ENCODE assay signal across 1 cellular context in the genomic region with DNA sequence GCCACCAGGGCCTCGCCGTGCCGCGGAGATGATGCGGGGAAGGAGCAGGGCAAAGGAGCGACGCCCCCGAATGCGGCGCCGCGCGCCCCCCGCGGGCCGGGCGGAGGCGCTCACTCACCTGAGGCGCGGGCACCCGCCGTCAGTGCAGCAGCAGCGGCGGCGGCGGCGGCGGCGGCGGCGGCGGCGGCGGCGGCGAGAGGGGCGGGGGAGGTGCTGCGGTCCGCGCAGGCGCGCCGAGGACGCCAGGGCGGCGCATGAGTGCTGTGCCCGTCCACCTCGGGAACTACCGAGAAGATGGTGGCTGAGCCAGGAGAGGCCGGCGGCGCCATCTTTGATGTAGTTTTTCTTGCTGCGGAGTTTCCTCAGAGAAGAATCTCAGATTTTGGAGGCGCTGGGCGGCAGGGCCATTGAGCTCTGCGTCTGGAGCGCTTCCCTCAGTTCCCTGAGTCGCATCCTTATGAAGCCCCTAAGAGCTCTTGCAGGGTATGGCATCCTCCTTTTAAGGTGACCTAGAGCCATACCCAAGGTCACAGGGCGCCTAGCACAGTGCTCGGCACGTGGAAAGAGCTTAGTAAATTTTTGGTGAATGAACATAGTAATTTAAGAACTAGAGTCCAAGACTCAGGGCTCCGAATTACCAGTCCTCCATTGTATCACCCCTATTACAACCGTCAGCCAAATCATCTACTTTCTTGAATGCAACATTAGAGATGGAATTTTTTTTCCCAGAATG.
TF ChIP-seq lines count a peak whose summit lies in the region.

NDRG3 (minus strand) TSS at position 164 of the 733 bp plus-strand sequence. CDS start 24,355 bp downstream, outside the sequence.

TF ChIP-seq in HEK293, 187 proteins besides CTCF, POLR2A, EP300 and RAD21 (continued from another document and continues in another):
- TF ChIP-seq, protein P1, sequence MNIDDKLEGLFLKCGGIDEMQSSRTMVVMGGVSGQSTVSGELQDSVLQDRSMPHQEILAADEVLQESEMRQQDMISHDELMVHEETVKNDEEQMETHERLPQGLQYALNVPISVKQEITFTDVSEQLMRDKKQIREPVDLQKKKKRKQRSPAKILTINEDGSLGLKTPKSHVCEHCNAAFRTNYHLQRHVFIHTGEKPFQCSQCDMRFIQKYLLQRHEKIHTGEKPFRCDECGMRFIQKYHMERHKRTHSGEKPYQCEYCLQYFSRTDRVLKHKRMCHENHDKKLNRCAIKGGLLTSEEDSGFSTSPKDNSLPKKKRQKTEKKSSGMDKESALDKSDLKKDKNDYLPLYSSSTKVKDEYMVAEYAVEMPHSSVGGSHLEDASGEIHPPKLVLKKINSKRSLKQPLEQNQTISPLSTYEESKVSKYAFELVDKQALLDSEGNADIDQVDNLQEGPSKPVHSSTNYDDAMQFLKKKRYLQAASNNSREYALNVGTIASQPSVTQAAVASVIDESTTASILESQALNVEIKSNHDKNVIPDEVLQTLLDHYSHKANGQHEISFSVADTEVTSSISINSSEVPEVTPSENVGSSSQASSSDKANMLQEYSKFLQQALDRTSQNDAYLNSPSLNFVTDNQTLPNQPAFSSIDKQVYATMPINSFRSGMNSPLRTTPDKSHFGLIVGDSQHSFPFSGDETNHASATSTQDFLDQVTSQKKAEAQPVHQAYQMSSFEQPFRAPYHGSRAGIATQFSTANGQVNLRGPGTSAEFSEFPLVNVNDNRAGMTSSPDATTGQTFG (tag by site-specific recombination; IDR thresholded peaks at IDR 0.05; ENCODE audit: borderline replicate concordance) = no peak
- no peak for TF ChIP-seq PRDM6 (tag by site-specific recombination; IDR thresholded peaks at IDR 0.05)
- no peak for TF ChIP-seq ZNF626 (tag by site-specific recombination; IDR thresholded peaks at IDR 0.05)
- no peak for TF ChIP-seq ZNF19 (tag by site-specific recombination; IDR thresholded peaks at IDR 0.05; ENCODE audit: low read depth)
- no peak for TF ChIP-seq ZNF221 (tag by site-specific recombination; IDR thresholded peaks at IDR 0.05; ENCODE audit: borderline replicate concordance)
- 0 out of 2 replicates have a peak, but pooled peaks have one; percentile 13 for TF ChIP-seq ZNF518A (tag by site-specific recombination; conservative IDR thresholded peaks at IDR 0.05; ENCODE audit: low read depth)
- no peak for TF ChIP-seq ZNF341 (tag by site-specific recombination; IDR thresholded peaks at IDR 0.05; ENCODE audit: low read depth)
- TF ChIP-seq ZIC2 (tag by site-specific recombination; IDR thresholded peaks at IDR 0.05) = no peak
- no peak for TF ChIP-seq ZNF211 (tag by site-specific recombination; IDR thresholded peaks at IDR 0.05; ENCODE audit: low read depth)
- peak; percentile 86 for TF ChIP-seq YY2 (tag by site-specific recombination; IDR thresholded peaks at IDR 0.05)
- no peak for TF ChIP-seq ZNF660 (tag by site-specific recombination; IDR thresholded peaks at IDR 0.05)
- no peak for TF ChIP-seq ZNF707 (tag by site-specific recombination; IDR thresholded peaks at IDR 0.05)
- TF ChIP-seq ZEB2 (tag by site-specific recombination; IDR thresholded peaks at IDR 0.05) = no peak
- TF ChIP-seq ZNF398 (tag by site-specific recombination; IDR thresholded peaks at IDR 0.05) = no peak
- TF ChIP-seq REPIN1 (tag by site-specific recombination; IDR thresholded peaks at IDR 0.05; ENCODE audit: low read depth) = no peak
- TF ChIP-seq SCRT2 (tag by site-specific recombination; IDR thresholded peaks at IDR 0.05) = no peak
- TF ChIP-seq ZNF76 (tag by site-specific recombination; IDR thresholded peaks at IDR 0.05; ENCODE audit: borderline replicate concordance, low read depth) = no peak
- no peak for TF ChIP-seq ZNF146 (tag by site-specific recombination; IDR thresholded peaks at IDR 0.05)
- 0 out of 2 replicates have a peak, but pooled peaks have one; percentile 28 for TF ChIP-seq ZBTB17 (tag by site-specific recombination; IDR thresholded peaks at IDR 0.05)
- no peak for TF ChIP-seq IKZF3 (tag by site-specific recombination; IDR thresholded peaks at IDR 0.05)
- TF ChIP-seq ZSCAN30 (tag by site-specific recombination; IDR thresholded peaks at IDR 0.05) = no peak
- TF ChIP-seq KLF10 (tag by site-specific recombination; IDR thresholded peaks at IDR 0.05) = no peak
- TF ChIP-seq ZNF184 (tag by site-specific recombination; IDR thresholded peaks at IDR 0.05) = 0 out of 2 replicates have a peak, but pooled peaks have one; percentile 24
- TF ChIP-seq ZNF621 (tag by site-specific recombination; IDR thresholded peaks at IDR 0.05) = no peak
- no peak; the same call in 1 of the 2 replicates for TF ChIP-seq SP7 (tag by site-specific recombination; IDR thresholded peaks at IDR 0.05)
- TF ChIP-seq ZBTB6 (tag by site-specific recombination; IDR thresholded peaks at IDR 0.05) = peak; percentile 62; the same call in 1 of the 2 replicates
- TF ChIP-seq, protein P2, sequence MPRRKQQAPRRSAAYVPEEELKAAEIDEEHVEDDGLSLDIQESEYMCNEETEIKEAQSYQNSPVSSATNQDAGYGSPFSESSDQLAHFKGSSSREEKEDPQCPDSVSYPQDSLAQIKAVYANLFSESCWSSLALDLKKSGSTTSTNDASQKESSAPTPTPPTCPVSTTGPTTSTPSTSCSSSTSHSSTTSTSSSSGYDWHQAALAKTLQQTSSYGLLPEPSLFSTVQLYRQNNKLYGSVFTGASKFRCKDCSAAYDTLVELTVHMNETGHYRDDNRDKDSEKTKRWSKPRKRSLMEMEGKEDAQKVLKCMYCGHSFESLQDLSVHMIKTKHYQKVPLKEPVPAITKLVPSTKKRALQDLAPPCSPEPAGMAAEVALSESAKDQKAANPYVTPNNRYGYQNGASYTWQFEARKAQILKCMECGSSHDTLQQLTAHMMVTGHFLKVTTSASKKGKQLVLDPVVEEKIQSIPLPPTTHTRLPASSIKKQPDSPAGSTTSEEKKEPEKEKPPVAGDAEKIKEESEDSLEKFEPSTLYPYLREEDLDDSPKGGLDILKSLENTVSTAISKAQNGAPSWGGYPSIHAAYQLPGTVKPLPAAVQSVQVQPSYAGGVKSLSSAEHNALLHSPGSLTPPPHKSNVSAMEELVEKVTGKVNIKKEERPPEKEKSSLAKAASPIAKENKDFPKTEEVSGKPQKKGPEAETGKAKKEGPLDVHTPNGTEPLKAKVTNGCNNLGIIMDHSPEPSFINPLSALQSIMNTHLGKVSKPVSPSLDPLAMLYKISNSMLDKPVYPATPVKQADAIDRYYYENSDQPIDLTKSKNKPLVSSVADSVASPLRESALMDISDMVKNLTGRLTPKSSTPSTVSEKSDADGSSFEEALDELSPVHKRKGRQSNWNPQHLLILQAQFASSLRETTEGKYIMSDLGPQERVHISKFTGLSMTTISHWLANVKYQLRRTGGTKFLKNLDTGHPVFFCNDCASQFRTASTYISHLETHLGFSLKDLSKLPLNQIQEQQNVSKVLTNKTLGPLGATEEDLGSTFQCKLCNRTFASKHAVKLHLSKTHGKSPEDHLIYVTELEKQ (tag by site-specific recombination; IDR thresholded peaks at IDR 0.05; ENCODE audit: borderline replicate concordance) = no peak
- TF ChIP-seq MEIS1 (CRISPR knock-in tag; IDR thresholded peaks at IDR 0.05; ENCODE audit: borderline replicate concordance) = no peak
- TF ChIP-seq YY1 (tag by site-specific recombination; IDR thresholded peaks at IDR 0.05) = peak; percentile 87
- TF ChIP-seq PRDM4 (tag by site-specific recombination; IDR thresholded peaks at IDR 0.05) = no peak
- no peak for TF ChIP-seq ZNF529 (tag by site-specific recombination; IDR thresholded peaks at IDR 0.05; ENCODE audit: insufficient replicate concordance)
- no peak for TF ChIP-seq ZNF513 (tag by site-specific recombination; IDR thresholded peaks at IDR 0.05)
- peak; percentile 67; the same call in 1 of the 2 replicates for TF ChIP-seq ZNF600 (tag by site-specific recombination; IDR thresholded peaks at IDR 0.05)
- no peak for TF ChIP-seq ZFP3 (tag by site-specific recombination; IDR thresholded peaks at IDR 0.05; ENCODE audit: low read depth)
- no peak for TF ChIP-seq ZNF350 (tag by site-specific recombination; IDR thresholded peaks at IDR 0.05)
